In genomic region chr12:57033428-57033827, GRCh38 we compare ENCODE assay signal across 2 cellular contexts.
TF ChIP-seq lines count a peak whose summit lies in the region.

No MANE protein-coding gene starts in this region.

TF ChIP-seq in SK-N-SH treated with all-trans-retinoic acid at 6 μM for 48 hours, 23 proteins besides CTCF, POLR2A, EP300 and RAD21 (continued from another document):
- TF ChIP-seq CSRNP3 (CRISPR knock-in tag; IDR thresholded peaks at IDR 0.05) = no peak
- no peak for TF ChIP-seq OSR1 (CRISPR knock-in tag; IDR thresholded peaks at IDR 0.05)
- no peak for TF ChIP-seq TSHZ2 (CRISPR knock-in tag; IDR thresholded peaks at IDR 0.05)
- TF ChIP-seq PATZ1 (CRISPR knock-in tag; IDR thresholded peaks at IDR 0.05; ENCODE audit: borderline replicate concordance) = no peak
- TF ChIP-seq BACH2 (CRISPR knock-in tag; IDR thresholded peaks at IDR 0.05; ENCODE audit: borderline replicate concordance) = no peak

TF ChIP-seq in SK-N-SH, 30 proteins besides CTCF, POLR2A, EP300 and RAD21 (continued from another document):
- no peak for TF ChIP-seq RXRA (IDR thresholded peaks at IDR 0.05; ENCODE audit: borderline replicate concordance, low read depth)
- no peak for TF ChIP-seq SMC3 (IDR thresholded peaks at IDR 0.05; ENCODE audit: low read depth, low read length)
- no peak for TF ChIP-seq IRF3 (IDR thresholded peaks at IDR 0.05; ENCODE audit: low read depth, low read length)
- no peak for TF ChIP-seq NFIC (IDR thresholded peaks at IDR 0.05; ENCODE audit: borderline replicate concordance)
- no peak for TF ChIP-seq POLR2AphosphoS5 (IDR thresholded peaks at IDR 0.05; ENCODE audit: low read depth, low read length)
